ENCODE assay signal across 11 cellular contexts in genomic region chr2:112784199-112785189, GRCh38. TPM values are rescaled to one million over a fixed set of nuclear protein-coding genes. Genes with fewer than 3 reads are reported as not detected.
A peak's percentile ranks its signal among the peaks of the same experiment; 100 is the strongest.
DNase-seq lines count a peak whose midpoint lies in the region; ATAC-seq, FAIRE-seq and TF ChIP-seq lines count a peak whose summit lies in the region.
"Had no signal": no experiment of that assay in that cellular context is flagged by ENCODE, and none has a peak within 500 bp of the region (broad histone marks: within the 10 kb centered on the region; RNA-seq: fewer than 3 reads in every experiment).

A gene with protein sequence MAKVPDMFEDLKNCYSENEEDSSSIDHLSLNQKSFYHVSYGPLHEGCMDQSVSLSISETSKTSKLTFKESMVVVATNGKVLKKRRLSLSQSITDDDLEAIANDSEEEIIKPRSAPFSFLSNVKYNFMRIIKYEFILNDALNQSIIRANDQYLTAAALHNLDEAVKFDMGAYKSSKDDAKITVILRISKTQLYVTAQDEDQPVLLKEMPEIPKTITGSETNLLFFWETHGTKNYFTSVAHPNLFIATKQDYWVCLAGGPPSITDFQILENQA (minus strand): TSS chr2:112784493. CDS start chr2:112783770, 723 bp downstream.

- ATAC-seq in GM21825 (IDR thresholded peaks at IDR 0.05; ENCODE audit: unreplicated experiment) (no peak), HG02588 (IDR thresholded peaks at IDR 0.05; ENCODE audit: unreplicated experiment) (no peak), HG03342 (IDR thresholded peaks at IDR 0.05; ENCODE audit: unreplicated experiment) (no peak)
- ATAC-seq: right cardiac atrium had no signal

- peak; percentile 64 for FAIRE-seq in GM18507 (lab: Jason Lieb, UNC)

- H3K27me3 Mint-ChIP-seq in osteocyte (ENCODE audit: unreplicated experiment) = no peaks in the 10 kb centered on the region

- H3K27ac Mint-ChIP-seq in osteocyte (ENCODE audit: unreplicated experiment) = no peak within 1 kb of the TSS

- no peaks in the 10 kb centered on the region for H3K36me3 Mint-ChIP-seq in osteocyte (ENCODE audit: unreplicated experiment)

- peak within 1 kb of the TSS; percentile 14 for H3K4me3 Mint-ChIP-seq in osteocyte (ENCODE audit: unreplicated experiment)

- no peak for TF ChIP-seq CTCF in osteocyte (IDR thresholded peaks at IDR 0.05)

- peaks cover 7% of the 10 kb centered on the region for H3K4me1 Mint-ChIP-seq in osteocyte (ENCODE audit: unreplicated experiment)

- no peaks in the 10 kb centered on the region for H3K9me3 Mint-ChIP-seq in osteocyte (ENCODE audit: unreplicated experiment)

- DNase-seq in GM18507 (ENCODE audit: extremely low spot score, insufficient read length, low read depth) (no peak), NCI-H82 (lab: John Stamatoyannopoulos, UW) (peak; percentile 84), dermis blood vessel endothelial cell (peak; percentile 91), osteocyte (ENCODE audit: extremely low spot score, unreplicated experiment) (no peak), DMS 273 (lab: John Stamatoyannopoulos, UW; ENCODE audit: unreplicated experiment) (no peak)
- DNase-seq: right cardiac atrium had no signal

RNA-seq across cellular contexts. Expression of the gene that starts here (rescaled TPM):
- under 0.01 and 0.19 TPM in 2 replicates for total RNA-seq in dermis blood vessel endothelial cell
- total RNA-seq in osteocyte = not detected in 2 replicates
- total RNA-seq: dermis microvascular lymphatic vessel endothelial cell, Peyer's patch, right cardiac atrium had no signal

Comparison
In these comparisons a context has a peak if more than half of its experiments do, and no peak if none do; other contexts are left out.
1. Peak in DNase-seq in dermis blood vessel endothelial cell; RNA of the gene not detected or under 1 TPM.